Comparison of ENCODE assay signal across 1 cellular context in the genomic region with DNA sequence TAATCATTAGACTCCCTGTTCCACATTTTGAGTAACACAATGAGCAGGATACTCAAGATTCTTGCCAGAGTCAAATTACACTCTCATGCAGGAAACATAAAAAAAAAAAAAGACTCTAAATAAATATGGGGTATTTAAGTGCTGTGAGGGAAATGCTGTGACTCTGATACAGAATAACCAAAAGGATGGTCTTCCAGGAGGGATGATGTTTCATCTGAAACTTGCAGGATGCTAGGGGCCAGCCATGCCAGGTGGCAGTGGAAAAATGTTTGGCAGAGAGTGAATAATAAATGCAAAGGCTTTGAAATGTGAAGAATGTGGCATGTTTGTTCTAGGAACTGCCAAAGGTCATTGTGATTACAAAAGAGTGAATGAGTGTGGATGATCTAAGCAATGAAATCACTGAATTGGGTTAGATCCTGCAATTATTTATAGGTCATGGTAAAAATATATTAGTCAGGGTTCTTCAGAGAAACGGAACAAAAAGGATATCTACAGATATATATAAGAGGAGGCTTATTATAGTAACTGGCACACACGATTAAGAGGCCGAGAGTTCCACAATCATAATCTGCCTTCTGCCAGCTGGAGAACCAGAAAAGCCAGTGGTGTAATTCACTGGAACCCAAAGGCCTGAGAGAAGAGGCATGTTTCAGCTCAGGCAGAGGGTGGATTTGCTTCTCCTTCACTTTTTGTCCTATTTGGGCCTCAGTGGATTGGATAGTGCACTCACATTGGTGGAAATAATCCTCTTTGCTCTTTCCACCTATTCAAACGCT.
A peak's percentile ranks its signal among the peaks of the same experiment; 100 is the strongest.
TF ChIP-seq lines count a peak whose summit lies in the region.

No MANE protein-coding gene starts in this region.

TF ChIP-seq in HepG2, 621 proteins besides CTCF, POLR2A, EP300 and RAD21 (continued from another document):
- TF ChIP-seq ARID3A (IDR thresholded peaks at IDR 0.05; ENCODE audit: low read depth, low read length) = 0 out of 2 replicates have a peak, but pooled peaks have one; percentile 23
- no peak for TF ChIP-seq TERF1 (CRISPR knock-in tag; IDR thresholded peaks at IDR 0.05)
- TF ChIP-seq, protein P1, sequence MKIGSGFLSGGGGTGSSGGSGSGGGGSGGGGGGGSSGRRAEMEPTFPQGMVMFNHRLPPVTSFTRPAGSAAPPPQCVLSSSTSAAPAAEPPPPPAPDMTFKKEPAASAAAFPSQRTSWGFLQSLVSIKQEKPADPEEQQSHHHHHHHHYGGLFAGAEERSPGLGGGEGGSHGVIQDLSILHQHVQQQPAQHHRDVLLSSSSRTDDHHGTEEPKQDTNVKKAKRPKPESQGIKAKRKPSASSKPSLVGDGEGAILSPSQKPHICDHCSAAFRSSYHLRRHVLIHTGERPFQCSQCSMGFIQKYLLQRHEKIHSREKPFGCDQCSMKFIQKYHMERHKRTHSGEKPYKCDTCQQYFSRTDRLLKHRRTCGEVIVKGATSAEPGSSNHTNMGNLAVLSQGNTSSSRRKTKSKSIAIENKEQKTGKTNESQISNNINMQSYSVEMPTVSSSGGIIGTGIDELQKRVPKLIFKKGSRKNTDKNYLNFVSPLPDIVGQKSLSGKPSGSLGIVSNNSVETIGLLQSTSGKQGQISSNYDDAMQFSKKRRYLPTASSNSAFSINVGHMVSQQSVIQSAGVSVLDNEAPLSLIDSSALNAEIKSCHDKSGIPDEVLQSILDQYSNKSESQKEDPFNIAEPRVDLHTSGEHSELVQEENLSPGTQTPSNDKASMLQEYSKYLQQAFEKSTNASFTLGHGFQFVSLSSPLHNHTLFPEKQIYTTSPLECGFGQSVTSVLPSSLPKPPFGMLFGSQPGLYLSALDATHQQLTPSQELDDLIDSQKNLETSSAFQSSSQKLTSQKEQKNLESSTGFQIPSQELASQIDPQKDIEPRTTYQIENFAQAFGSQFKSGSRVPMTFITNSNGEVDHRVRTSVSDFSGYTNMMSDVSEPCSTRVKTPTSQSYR (CRISPR knock-in tag; IDR thresholded peaks at IDR 0.05; ENCODE audit: borderline replicate concordance) = no peak
- no peak for TF ChIP-seq RNF219 (CRISPR knock-in tag; IDR thresholded peaks at IDR 0.05)
- no peak for TF ChIP-seq HMGXB3 (CRISPR knock-in tag; IDR thresholded peaks at IDR 0.05; ENCODE audit: borderline replicate concordance)
- peak; percentile 50; the same call in 1 of the 2 replicates for TF ChIP-seq HNF4A (CRISPR knock-in tag; IDR thresholded peaks at IDR 0.05)
- TF ChIP-seq TEAD3 (CRISPR knock-in tag; optimal IDR thresholded peaks at IDR 0.05; ENCODE audit: borderline replicate concordance) = peak; percentile 32
- 0 out of 2 replicates have a peak, but pooled peaks have one; percentile 18 for TF ChIP-seq FOXA3 (CRISPR knock-in tag; IDR thresholded peaks at IDR 0.05)
- TF ChIP-seq NR2F1 (CRISPR knock-in tag; IDR thresholded peaks at IDR 0.05) = peak; percentile 11 to 47; a peak in 1 of 4 replicates
- no peak for TF ChIP-seq SMC3 (IDR thresholded peaks at IDR 0.05; ENCODE audit: low read length)
- no peak for TF ChIP-seq SOX13 (IDR thresholded peaks at IDR 0.05)
- TF ChIP-seq SOX13 (CRISPR knock-in tag; conservative IDR thresholded peaks at IDR 0.05 in 1 of 2, IDR thresholded peaks at IDR 0.05 in 1 of 2) = 0 out of 4 replicates have a peak, but pooled peaks of 1 of the 2 experiments have one; percentile 34
- TF ChIP-seq FOXA1 (IDR thresholded peaks at IDR 0.05) = no peak
- TF ChIP-seq FOXA1 (CRISPR knock-in tag; IDR thresholded peaks at IDR 0.05) = peak; percentile 12; the same call in 1 of the 2 replicates
- 0 out of 2 replicates have a peak, but pooled peaks have one; percentile 23 for TF ChIP-seq ARID5B (CRISPR knock-in tag; IDR thresholded peaks at IDR 0.05)
- no peak for TF ChIP-seq HMG20B (CRISPR knock-in tag; conservative IDR thresholded peaks at IDR 0.05)
- 0 out of 2 replicates have a peak, but pooled peaks have one; percentile 44 for TF ChIP-seq BCL6 (CRISPR knock-in tag; IDR thresholded peaks at IDR 0.05)
- no peak for TF ChIP-seq PTBP1 (IDR thresholded peaks at IDR 0.05; ENCODE audit: low read depth, low read length, poor library complexity, severe bottlenecking)
- no peak for TF ChIP-seq MAX (IDR thresholded peaks at IDR 0.05)
- TF ChIP-seq, protein P2, sequence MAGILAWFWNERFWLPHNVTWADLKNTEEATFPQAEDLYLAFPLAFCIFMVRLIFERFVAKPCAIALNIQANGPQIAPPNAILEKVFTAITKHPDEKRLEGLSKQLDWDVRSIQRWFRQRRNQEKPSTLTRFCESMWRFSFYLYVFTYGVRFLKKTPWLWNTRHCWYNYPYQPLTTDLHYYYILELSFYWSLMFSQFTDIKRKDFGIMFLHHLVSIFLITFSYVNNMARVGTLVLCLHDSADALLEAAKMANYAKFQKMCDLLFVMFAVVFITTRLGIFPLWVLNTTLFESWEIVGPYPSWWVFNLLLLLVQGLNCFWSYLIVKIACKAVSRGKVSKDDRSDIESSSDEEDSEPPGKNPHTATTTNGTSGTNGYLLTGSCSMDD (CRISPR knock-in tag; IDR thresholded peaks at IDR 0.05) = no peak
- TF ChIP-seq SP2 (CRISPR knock-in tag; IDR thresholded peaks at IDR 0.05) = no peak
- no peak for TF ChIP-seq CBX2 (IDR thresholded peaks at IDR 0.05; ENCODE audit: low read depth, low read length)
- TF ChIP-seq CBX2 (CRISPR knock-in tag; IDR thresholded peaks at IDR 0.05; ENCODE audit: low read depth) = no peak
- no peak for TF ChIP-seq NR2F6 (IDR thresholded peaks at IDR 0.05)
- TF ChIP-seq NR2F6 (CRISPR knock-in tag; IDR thresholded peaks at IDR 0.05) = peak; percentile 27; the same call in 1 of the 2 replicates
